11 cellular contexts compared by ENCODE assay signal in the genomic region with DNA sequence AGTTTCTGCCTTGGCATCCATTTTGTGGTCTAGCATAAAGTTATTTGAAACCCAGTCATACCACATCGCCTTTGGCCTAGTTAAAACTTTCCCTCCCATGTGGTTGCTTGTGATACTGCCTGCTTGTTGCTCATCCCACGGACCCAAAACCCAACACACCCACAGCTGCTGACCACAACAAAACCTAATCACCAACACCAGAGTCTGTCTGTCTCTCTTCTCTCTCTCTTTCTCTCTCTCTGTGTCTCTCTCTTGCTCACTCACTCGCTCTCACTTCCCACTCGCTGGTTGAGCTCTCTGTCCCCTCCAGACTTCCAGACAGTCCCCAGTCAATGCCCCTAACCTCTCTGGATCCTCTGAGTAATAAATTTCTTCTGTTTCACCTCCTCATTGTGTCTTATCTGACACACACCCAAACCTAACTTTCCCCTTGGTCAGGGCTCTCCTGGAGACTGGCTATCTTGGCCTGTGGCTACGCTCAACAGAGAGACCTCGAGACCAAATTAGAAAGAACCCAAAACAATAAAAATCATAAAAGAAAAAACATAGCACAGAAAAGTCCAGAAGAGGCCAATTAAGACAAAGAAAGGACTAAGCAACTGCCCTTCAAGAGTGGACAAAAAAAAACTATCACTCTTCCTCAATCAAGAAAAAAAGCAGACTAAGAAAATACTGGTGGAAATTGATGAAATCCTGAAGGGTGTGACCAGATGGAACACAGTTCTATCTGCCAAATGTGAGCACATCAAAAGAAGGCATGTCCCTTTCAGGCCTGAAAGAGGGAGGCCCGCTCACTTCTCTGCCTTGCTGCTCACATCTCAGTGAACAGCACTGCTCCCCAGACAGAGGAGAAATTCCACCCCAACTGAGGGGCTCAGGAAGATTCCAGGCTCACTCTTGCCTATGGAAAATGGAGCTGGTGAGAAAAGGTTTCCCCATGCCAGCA. TPM values are rescaled to one million over a fixed set of nuclear protein-coding genes. Genes with fewer than 3 reads are reported as not detected.
DNase-seq lines count a peak whose midpoint lies in the region; ATAC-seq and TF ChIP-seq lines count a peak whose summit lies in the region.
"Had no signal": no experiment of that assay in that cellular context is flagged by ENCODE, and none has a peak within 500 bp of the region (broad histone marks: within the 10 kb centered on the region; RNA-seq: fewer than 3 reads in every experiment).

No MANE protein-coding gene starts in this region.

- H3K27me3 Mint-ChIP-seq in MCF 10A (ENCODE audit: insufficient read depth, unreplicated experiment): no peaks in the 10 kb centered on the region
- no peaks in the 10 kb centered on the region for H3K27me3 Mint-ChIP-seq in dendritic cell treated with granulocyte-macrophage colony-stimulating factor and Interleukin-4, amounts not matched to agents 40 ng/mL and 50 ng/mL, for 4 days
- H3K27me3 Mint-ChIP-seq in stimulated activated naive CD8-positive, alpha-beta T cell treated with anti-CD3 and anti-CD28 coated beads, Interleukin-15, Interleukin-2, amounts not matched to agents 100 ng/mL and 50 ng/mL, for 24 hours: peaks cover 4% of the 10 kb centered on the region

- no peak overlapping the region for H3K4me2 ChIP-seq in mammary epithelial cell (ENCODE audit: insufficient read depth, low read depth, low read length)

- DNase-seq in mammary epithelial cell (peak; percentile 9), MCF 10A (ENCODE audit: unreplicated experiment) (no peak), MV-4-11 (lab: John Stamatoyannopoulos, UW) (peak; percentile 75), SKM-1 (lab: John Stamatoyannopoulos, UW; ENCODE audit: unreplicated experiment) (no peak)

- H3K4me3 Mint-ChIP-seq in MCF 10A (ENCODE audit: unreplicated experiment): no peak overlapping the region
- no peak overlapping the region for H3K4me3 Mint-ChIP-seq in dendritic cell treated with granulocyte-macrophage colony-stimulating factor and Interleukin-4, amounts not matched to agents 40 ng/mL and 50 ng/mL, for 4 days
- peak overlapping the region; percentile 30 for H3K4me3 Mint-ChIP-seq in stimulated activated naive CD8-positive, alpha-beta T cell treated with anti-CD3 and anti-CD28 coated beads, Interleukin-15, Interleukin-2, amounts not matched to agents 100 ng/mL and 50 ng/mL, for 24 hours

- ATAC-seq in gastroesophageal sphincter (no peak), HG03571 (IDR thresholded peaks at IDR 0.05; ENCODE audit: unreplicated experiment) (no peak)

- H3K27ac Mint-ChIP-seq in MCF 10A (ENCODE audit: low read depth, unreplicated experiment): no peak overlapping the region
- peak overlapping the region; percentile 1 for H3K27ac Mint-ChIP-seq in dendritic cell treated with granulocyte-macrophage colony-stimulating factor and Interleukin-4, amounts not matched to agents 40 ng/mL and 50 ng/mL, for 4 days
- peak overlapping the region; percentile 73 for H3K27ac Mint-ChIP-seq in stimulated activated naive CD8-positive, alpha-beta T cell treated with anti-CD3 and anti-CD28 coated beads, Interleukin-15, Interleukin-2, amounts not matched to agents 100 ng/mL and 50 ng/mL, for 24 hours

- H3K9ac ChIP-seq in mammary epithelial cell (ENCODE audit: insufficient read depth, low read length): no peak overlapping the region

- no peak for TF ChIP-seq POLR2A in gastroesophageal sphincter (IDR thresholded peaks at IDR 0.05)

- POLR2A ChIA-PET in MCF 10A (lab: Yijun Ruan, JAX): no interaction called here

- no peaks in the 10 kb centered on the region for H4K20me1 ChIP-seq in mammary epithelial cell (ENCODE audit: insufficient read depth, low read length)

- no peaks in the 10 kb centered on the region for H3K9me3 Mint-ChIP-seq in MCF 10A (ENCODE audit: unreplicated experiment)
- H3K9me3 Mint-ChIP-seq in dendritic cell treated with granulocyte-macrophage colony-stimulating factor and Interleukin-4, amounts not matched to agents 40 ng/mL and 50 ng/mL, for 4 days: no peaks in the 10 kb centered on the region
- peaks cover 7% of the 10 kb centered on the region for H3K9me3 Mint-ChIP-seq in stimulated activated naive CD8-positive, alpha-beta T cell treated with anti-CD3 and anti-CD28 coated beads, Interleukin-15, Interleukin-2, amounts not matched to agents 100 ng/mL and 50 ng/mL, for 24 hours

- no peaks in the 10 kb centered on the region for H3K4me1 Mint-ChIP-seq in MCF 10A (ENCODE audit: insufficient read depth, unreplicated experiment)
- peaks cover 33% of the 10 kb centered on the region for H3K4me1 Mint-ChIP-seq in dendritic cell treated with granulocyte-macrophage colony-stimulating factor and Interleukin-4, amounts not matched to agents 40 ng/mL and 50 ng/mL, for 4 days (ENCODE audit: low read depth)
- H3K4me1 Mint-ChIP-seq in stimulated activated naive CD8-positive, alpha-beta T cell treated with anti-CD3 and anti-CD28 coated beads, Interleukin-15, Interleukin-2, amounts not matched to agents 100 ng/mL and 50 ng/mL, for 24 hours (ENCODE audit: low read depth): peaks cover 28% of the 10 kb centered on the region

- no peak for TF ChIP-seq EP300 in gastroesophageal sphincter (IDR thresholded peaks at IDR 0.05)

- H3K27ac ChIP-seq in mammary epithelial cell (ENCODE audit: insufficient read depth, low read depth, low read length): no peak overlapping the region
- no peak overlapping the region for H3K27ac ChIP-seq in gastroesophageal sphincter
- H3K27ac ChIP-seq: C4-2B had no signal

- H3K4me3 ChIP-seq in mammary epithelial cell (replicated peaks in 1 of 3; ENCODE audit: insufficient read depth in 1 of 3, low read depth in 2 of 3, low read length in 3 of 3): no peak overlapping the region
- no peak overlapping the region for H3K4me3 ChIP-seq in gastroesophageal sphincter
- H3K4me3 ChIP-seq: HAP-1, lung had no signal

- H3K79me2 ChIP-seq in mammary epithelial cell (ENCODE audit: insufficient read depth, low read length): no peaks in the 10 kb centered on the region

- no peaks in the 10 kb centered on the region for H3K36me3 ChIP-seq in mammary epithelial cell (ENCODE audit: insufficient read depth, low read length)
- peaks cover 0 to 12% of the 10 kb centered on the region in 2 donors for H3K36me3 ChIP-seq in gastroesophageal sphincter
- H3K36me3 ChIP-seq: HAP-1 had no signal

- TF ChIP-seq CTCF in mammary epithelial cell (conservative IDR thresholded peaks at IDR 0.05 in 1 of 2, IDR thresholded peaks at IDR 0.05 in 1 of 2; ENCODE audit: extremely low read depth in 1 of 2, insufficient read depth in 1 of 2, low read depth in 1 of 2, low read length in 2 of 2): no peak
- TF ChIP-seq CTCF in MCF 10A (IDR thresholded peaks at IDR 0.05; ENCODE audit: unreplicated experiment): no peak
- TF ChIP-seq CTCF in gastroesophageal sphincter (IDR thresholded peaks at IDR 0.05): no peak

- BruUV-seq in mammary epithelial cell (replicated peaks; lab: Mats Ljungman, UMichigan) (no TSS peak), MCF 10A (replicated peaks; lab: Mats Ljungman, UMichigan) (no TSS peak)

- in situ Hi-C loops in mammary epithelial cell (cut with MboI; ENCODE audit: low sequenced_read_pairs in 2 of 2): no loop called here

- no peaks in the 10 kb centered on the region for H3K27me3 ChIP-seq in mammary epithelial cell (ENCODE audit: insufficient read depth, low read length)
- H3K27me3 ChIP-seq in gastroesophageal sphincter: no peaks in the 10 kb centered on the region

- 95% methylated on average over 7 of the region's 7 CpGs for WGBS in mammary epithelial cell (ENCODE audit: low coverage, missing lambda C conversion rate)
- WGBS in gastroesophageal sphincter (ENCODE audit: low coverage in 1 of 2), 2 donors: 88 to 96% methylated on average over 4 to 5 of the region's 7 CpGs

- CTCF ChIA-PET in mammary epithelial cell (lab: Charles Lee; ENCODE audit: low non-redundant PET) (no interaction called here), MCF 10A (lab: Yijun Ruan, JAX) (interaction anchor here (0.6 kb wide), 1 partner anchor 365 kb away, joined by 4 read pairs; no protein-coding TSS in a partner anchor)

- intact Hi-C loops in mammary epithelial cell (cut with micrococcal nuclease) (no loop called here), MCF 10A (cut with micrococcal nuclease) (no loop called here)
- intact Hi-C loops in dendritic cell treated with granulocyte-macrophage colony-stimulating factor and Interleukin-4, amounts not matched to agents 40 ng/mL and 50 ng/mL, for 4 days (cut with micrococcal nuclease): no loop called here

- no peaks in the 10 kb centered on the region for H3K4me1 ChIP-seq in mammary epithelial cell (ENCODE audit: insufficient read depth, low read length)
- peaks cover 0 to 11% (median 0%) of the 10 kb centered on the region in 3 donors for H3K4me1 ChIP-seq in gastroesophageal sphincter
- H3K4me1 ChIP-seq: HAP-1 had no signal

- no peaks in the 10 kb centered on the region for H3K36me3 Mint-ChIP-seq in MCF 10A (ENCODE audit: insufficient read depth, unreplicated experiment)
- peaks cover 11% of the 10 kb centered on the region for H3K36me3 Mint-ChIP-seq in dendritic cell treated with granulocyte-macrophage colony-stimulating factor and Interleukin-4, amounts not matched to agents 40 ng/mL and 50 ng/mL, for 4 days (ENCODE audit: low read depth)
- H3K36me3 Mint-ChIP-seq in stimulated activated naive CD8-positive, alpha-beta T cell treated with anti-CD3 and anti-CD28 coated beads, Interleukin-15, Interleukin-2, amounts not matched to agents 100 ng/mL and 50 ng/mL, for 24 hours (ENCODE audit: low read depth): peaks cover 12% of the 10 kb centered on the region

- H3K9me3 ChIP-seq in mammary epithelial cell (replicated peaks; ENCODE audit: insufficient read depth, low read length) (no peaks in the 10 kb centered on the region), gastroesophageal sphincter (no peaks in the 10 kb centered on the region)
- H3K9me3 ChIP-seq: HAP-1 had no signal

- H2AFZ ChIP-seq in mammary epithelial cell (ENCODE audit: low read depth, low read length): no peak overlapping the region

- dilution Hi-C loops in mammary epithelial cell (cut with HindIII; ENCODE audit: low sequenced_read_pairs): no loop called here

RNA-seq across cellular contexts. Expression of gene TTLL11, which starts 41.4 kb away (rescaled TPM):
- total RNA-seq in mammary epithelial cell: 10 to 100 TPM in 1 of 2 donors, 1 to 10 TPM in 1; 5.7 to 17.5 TPM
- polyA plus RNA-seq in mammary epithelial cell: 5.3 TPM
- 1.3 TPM for polyA minus RNA-seq in mammary epithelial cell
- total RNA-seq in MCF 10A (2022): 9.0 and 13.6 TPM in 2 replicates
- 10 to 100 TPM; 15.1 to 42.6 (median 29.1) TPM for total RNA-seq in gastroesophageal sphincter

Comparison
In these comparisons a context has a peak if more than half of its experiments do, and no peak if none do; other contexts are left out.
1. DNase-seq: peak in mammary epithelial cell (single experiment) and MV-4-11 (single experiment); none in MCF 10A (single experiment) and SKM-1 (single experiment).